8 cellular contexts compared by ENCODE assay signal in genomic region chr12:12467701-12468218, GRCh38.
DNase-seq lines count a peak whose midpoint lies in the region; ATAC-seq and TF ChIP-seq lines count a peak whose summit lies in the region.

No MANE protein-coding gene starts in this region.

- H3K27ac Mint-ChIP-seq in activated naive CD4-positive, alpha-beta T cell treated with anti-CD3 and anti-CD28 coated beads, Interleukin-2, amount 50 U/mL, for 24 hours, result peak overlapping the region; percentile 21
- H3K27ac Mint-ChIP-seq in memory B cell, result peak overlapping the region; percentile 24

- ATAC-seq in memory B cell (ENCODE audit: low read depth) (no peak), HG02642 (IDR thresholded peaks at IDR 0.05; ENCODE audit: poor library complexity, unreplicated experiment) (no peak)

- H3K36me3 Mint-ChIP-seq in activated naive CD4-positive, alpha-beta T cell treated with anti-CD3 and anti-CD28 coated beads, Interleukin-2, amount 50 U/mL, for 24 hours, result peaks cover 27% of the 10 kb centered on the region
- H3K36me3 Mint-ChIP-seq in memory B cell, result peaks cover 46% of the 10 kb centered on the region

- H3K4me3 Mint-ChIP-seq in activated naive CD4-positive, alpha-beta T cell treated with anti-CD3 and anti-CD28 coated beads, Interleukin-2, amount 50 U/mL, for 24 hours, result peak overlapping the region; percentile 51
- H3K4me3 Mint-ChIP-seq in memory B cell, result no peak overlapping the region

- H3K9me3 Mint-ChIP-seq in activated naive CD4-positive, alpha-beta T cell treated with anti-CD3 and anti-CD28 coated beads, Interleukin-2, amount 50 U/mL, for 24 hours, result no peaks in the 10 kb centered on the region
- no peaks in the 10 kb centered on the region for H3K9me3 Mint-ChIP-seq in memory B cell

- H3K9me3 ChIP-seq in tibial nerve (no peaks in the 10 kb centered on the region), BE2C (no peaks in the 10 kb centered on the region)

- peaks cover 0 to 18% (median 2%) of the 10 kb centered on the region in 4 donors for H3K4me1 ChIP-seq in tibial nerve
- no peaks in the 10 kb centered on the region for H3K4me1 ChIP-seq in BE2C

- peak overlapping the region; percentile 35 to 77 (median 67) for H3K27ac ChIP-seq in tibial nerve

- H3K4me1 Mint-ChIP-seq in activated naive CD4-positive, alpha-beta T cell treated with anti-CD3 and anti-CD28 coated beads, Interleukin-2, amount 50 U/mL, for 24 hours, result peaks cover 60% of the 10 kb centered on the region
- peaks cover 20% of the 10 kb centered on the region for H3K4me1 Mint-ChIP-seq in memory B cell

- H3K4me3 ChIP-seq in tibial nerve (no peak overlapping the region), BE2C (ENCODE audit: low read depth, low read length) (no peak overlapping the region)

- TF ChIP-seq POLR2A in tibial nerve (IDR thresholded peaks at IDR 0.05), result no peak

- peak in 1 of 2 donors; percentile 61 for TF ChIP-seq EP300 in tibial nerve (IDR thresholded peaks at IDR 0.05)

- no peaks in the 10 kb centered on the region for H3K27me3 Mint-ChIP-seq in activated naive CD4-positive, alpha-beta T cell treated with anti-CD3 and anti-CD28 coated beads, Interleukin-2, amount 50 U/mL, for 24 hours
- no peaks in the 10 kb centered on the region for H3K27me3 Mint-ChIP-seq in memory B cell

- H3K27me3 ChIP-seq in tibial nerve (no peaks in the 10 kb centered on the region), BE2C (no peaks in the 10 kb centered on the region)

- TF ChIP-seq CTCF in tibial nerve (IDR thresholded peaks at IDR 0.05), result no peak
- no peak for TF ChIP-seq CTCF in GM20000 (IDR thresholded peaks at IDR 0.05; ENCODE audit: extremely low read depth, missing control alignments)
- no peak for TF ChIP-seq CTCF in BE2C (IDR thresholded peaks at IDR 0.05; ENCODE audit: low read depth, low read length)

- H3K36me3 ChIP-seq in tibial nerve, result peaks cover 0 to 33% (median 0%) of the 10 kb centered on the region in 3 donors
- H3K36me3 ChIP-seq in BE2C, result no peaks in the 10 kb centered on the region

- DNase-seq in activated T-cell treated with anti-CD3 and anti-CD28 coated beads for 24 hours (ENCODE audit: low read depth), result peak; percentile 15
- no peak for DNase-seq in activated T-cell treated with anti-CD3 and anti-CD28 coated beads for 4 hours
- DNase-seq in memory B cell (ENCODE audit: low spot score in 2 of 2), result no peak
- no peak for DNase-seq in tibial nerve (ENCODE audit: low spot score in 2 of 2)
- DNase-seq in GM20000 (ENCODE audit: low spot score), result no peak
- DNase-seq in BE2C, result no peak

- 63 to 79% methylated on average over 10 to 13 of the region's 13 CpGs for WGBS in tibial nerve, 2 donors
